Comparison of ENCODE assay signal across 8 cellular contexts in the genomic region with DNA sequence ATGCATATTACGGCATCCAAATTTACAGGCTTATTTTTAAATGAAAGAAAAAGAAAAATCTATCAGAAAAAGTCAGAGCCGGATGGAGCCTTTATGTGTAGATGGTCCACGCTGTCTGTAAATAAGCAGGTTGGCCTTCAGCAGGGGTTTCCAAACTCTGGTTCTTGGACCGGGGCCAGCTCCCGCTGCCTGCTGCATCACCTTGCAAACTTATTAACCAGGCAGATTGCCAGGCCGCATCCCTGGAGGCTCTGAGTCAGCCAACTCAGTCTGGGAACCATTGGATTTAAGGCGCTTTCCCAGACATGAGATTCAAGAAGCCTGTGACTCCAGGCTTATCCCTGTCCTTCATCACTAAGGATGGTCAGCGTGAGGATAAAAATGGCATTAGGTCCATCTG.
DNase-seq lines count a peak whose midpoint lies in the region; ATAC-seq and TF ChIP-seq lines count a peak whose summit lies in the region.

No MANE protein-coding gene starts in this region.

- no peak overlapping the region for H3K27ac Mint-ChIP-seq in mesothelial cell of epicardium
- H3K27ac Mint-ChIP-seq in stimulated activated effector memory CD8-positive, alpha-beta T cell treated with anti-CD3 and anti-CD28 coated beads, Interleukin-12 subunit alpha, Interleukin-12 subunit beta, amount 100 ng/mL, for 72 hours = no peak overlapping the region

- ATAC-seq in stimulated activated effector memory CD8-positive, alpha-beta T cell treated with anti-CD3 and anti-CD28 coated beads, Interleukin-12 subunit alpha, Interleukin-12 subunit beta, amount 100 ng/mL, for 72 hours = no peak

- no peaks in the 10 kb centered on the region for H3K36me3 Mint-ChIP-seq in mesothelial cell of epicardium
- H3K36me3 Mint-ChIP-seq in stimulated activated effector memory CD8-positive, alpha-beta T cell treated with anti-CD3 and anti-CD28 coated beads, Interleukin-12 subunit alpha, Interleukin-12 subunit beta, amount 100 ng/mL, for 72 hours = no peaks in the 10 kb centered on the region

- in situ Hi-C loops in astrocyte of the spinal cord (cut with HindIII; ENCODE audit: low sequenced_read_pairs) = no loop called here

- DNase-seq in DMS53 (lab: John Stamatoyannopoulos, UW) (peak; percentile 78), NCI-H2107 (lab: John Stamatoyannopoulos, UW) (peak; percentile 99), astrocyte of the spinal cord (ENCODE audit: low read depth, low spot score) (peak; percentile 97), mesothelial cell of epicardium (ENCODE audit: low spot score in 2 of 2, unreplicated experiment in 2 of 2) (peak; percentile 85 to 91), midbrain (lab: John Stamatoyannopoulos, UW) (no peak)
- DNase-seq in stimulated activated CD4-positive, alpha-beta T cell treated with anti-CD3 and anti-CD28 coated beads, Interleukin-12 subunit alpha, Interleukin-12 subunit beta, amount 100 ng/mL, for 4 hours = no peak
- DNase-seq in stimulated activated effector memory CD8-positive, alpha-beta T cell treated with anti-CD3 and anti-CD28 coated beads, Interleukin-12 subunit alpha, Interleukin-12 subunit beta, amount 100 ng/mL, for 72 hours (ENCODE audit: low spot score in 2 of 2) = no peak
- DNase-seq in activated CD8-positive, alpha-beta memory T cell treated with anti-CD3 and anti-CD28 coated beads, Interleukin-2, amount 50 U/mL, for 48 hours = no peak

- H3K4me3 ChIP-seq in astrocyte of the spinal cord (ENCODE audit: low read depth, low read length) = no peak overlapping the region

- no peaks in the 10 kb centered on the region for H3K9me3 Mint-ChIP-seq in mesothelial cell of epicardium
- H3K9me3 Mint-ChIP-seq in stimulated activated effector memory CD8-positive, alpha-beta T cell treated with anti-CD3 and anti-CD28 coated beads, Interleukin-12 subunit alpha, Interleukin-12 subunit beta, amount 100 ng/mL, for 72 hours = no peaks in the 10 kb centered on the region

- no peak for TF ChIP-seq CTCF in astrocyte of the spinal cord (IDR thresholded peaks at IDR 0.05; ENCODE audit: low read depth, low read length)
- TF ChIP-seq CTCF in mesothelial cell of epicardium (IDR thresholded peaks at IDR 0.05; ENCODE audit: unreplicated experiment) = no peak

- no peaks in the 10 kb centered on the region for H3K27me3 Mint-ChIP-seq in mesothelial cell of epicardium (ENCODE audit: low read depth)

- no peak overlapping the region for H3K4me3 Mint-ChIP-seq in mesothelial cell of epicardium
- no peak overlapping the region for H3K4me3 Mint-ChIP-seq in stimulated activated effector memory CD8-positive, alpha-beta T cell treated with anti-CD3 and anti-CD28 coated beads, Interleukin-12 subunit alpha, Interleukin-12 subunit beta, amount 100 ng/mL, for 72 hours

- H3K4me1 Mint-ChIP-seq in mesothelial cell of epicardium = peaks cover 31% of the 10 kb centered on the region
- no peaks in the 10 kb centered on the region for H3K4me1 Mint-ChIP-seq in stimulated activated effector memory CD8-positive, alpha-beta T cell treated with anti-CD3 and anti-CD28 coated beads, Interleukin-12 subunit alpha, Interleukin-12 subunit beta, amount 100 ng/mL, for 72 hours

Comparison
In these comparisons a context has a peak if more than half of its experiments do, and no peak if none do; other contexts are left out.
1. DNase-seq: peak in DMS53 (single experiment), NCI-H2107 (single experiment), astrocyte of the spinal cord (single experiment) and mesothelial cell of epicardium (2 of 2); none in midbrain (single experiment), stimulated activated CD4-positive, alpha-beta T cell treated with anti-CD3 and anti-CD28 coated beads, Interleukin-12 subunit alpha, Interleukin-12 subunit beta, amount 100 ng/mL, for 4 hours (single experiment), stimulated activated effector memory CD8-positive, alpha-beta T cell treated with anti-CD3 and anti-CD28 coated beads, Interleukin-12 subunit alpha, Interleukin-12 subunit beta, amount 100 ng/mL, for 72 hours (0 of 2) and activated CD8-positive, alpha-beta memory T cell treated with anti-CD3 and anti-CD28 coated beads, Interleukin-2, amount 50 U/mL, for 48 hours (single experiment).